Comparison of ENCODE assay signal across 13 cellular contexts in genomic region chr3:113054552-113054951, GRCh38.
DNase-seq lines count a peak whose midpoint lies in the region; ATAC-seq and TF ChIP-seq lines count a peak whose summit lies in the region.
"Had no signal": no experiment of that assay in that cellular context is flagged by ENCODE, and none has a peak within 500 bp of the region (broad histone marks: within the 10 kb centered on the region; RNA-seq: fewer than 3 reads in every experiment).

No MANE protein-coding gene starts in this region.

- no peak overlapping the region for H3K27ac Mint-ChIP-seq in naive thymus-derived CD4-positive, alpha-beta T cell
- no peak overlapping the region for H3K27ac Mint-ChIP-seq in stimulated activated naive CD8-positive, alpha-beta T cell treated with anti-CD3 and anti-CD28 coated beads, Interleukin-15, amount 100 ng/mL, for 72 hours
- H3K27ac Mint-ChIP-seq: activated CD4-positive, alpha-beta T cell treated with anti-CD3 and anti-CD28 coated beads, Interleukin-2, amount 10 ng/mL, durations not matched to agents 7 days and 5 days had no signal

- no peaks in the 10 kb centered on the region for H3K27me3 Mint-ChIP-seq in naive thymus-derived CD4-positive, alpha-beta T cell
- H3K27me3 Mint-ChIP-seq in stimulated activated naive CD8-positive, alpha-beta T cell treated with anti-CD3 and anti-CD28 coated beads, Interleukin-15, amount 100 ng/mL, for 72 hours: no peaks in the 10 kb centered on the region
- H3K27me3 Mint-ChIP-seq: activated CD4-positive, alpha-beta T cell treated with anti-CD3 and anti-CD28 coated beads, Interleukin-2, amount 10 ng/mL, durations not matched to agents 7 days and 5 days had no signal

- CTCF ChIA-PET in naive thymus-derived CD4-positive, alpha-beta T cell (lab: Charles Lee): interaction anchor here (1.3 kb wide), 1 partner anchor 234 kb away, joined by 3 read pairs; no protein-coding TSS in a partner anchor

- no peaks in the 10 kb centered on the region for H3K9me3 Mint-ChIP-seq in naive thymus-derived CD4-positive, alpha-beta T cell
- H3K9me3 Mint-ChIP-seq in stimulated activated naive CD8-positive, alpha-beta T cell treated with anti-CD3 and anti-CD28 coated beads, Interleukin-15, amount 100 ng/mL, for 72 hours: no peaks in the 10 kb centered on the region
- H3K9me3 Mint-ChIP-seq: activated CD4-positive, alpha-beta T cell treated with anti-CD3 and anti-CD28 coated beads, Interleukin-2, amount 10 ng/mL, durations not matched to agents 7 days and 5 days had no signal

- H3K4me1 ChIP-seq in naive thymus-derived CD4-positive, alpha-beta T cell (ENCODE audit: control insufficient read depth in 2 of 2, insufficient read depth in 2 of 2, low read length in 2 of 2): peaks cover 0 to 4% of the 10 kb centered on the region in 2 donors

- no peak overlapping the region for H3K4me3 Mint-ChIP-seq in naive thymus-derived CD4-positive, alpha-beta T cell
- H3K4me3 Mint-ChIP-seq in stimulated activated naive CD8-positive, alpha-beta T cell treated with anti-CD3 and anti-CD28 coated beads, Interleukin-15, amount 100 ng/mL, for 72 hours: no peak overlapping the region
- H3K4me3 Mint-ChIP-seq: activated CD4-positive, alpha-beta T cell treated with anti-CD3 and anti-CD28 coated beads, Interleukin-2, amount 10 ng/mL, durations not matched to agents 7 days and 5 days had no signal

- peak; percentile 15 for ATAC-seq in naive thymus-derived CD4-positive, alpha-beta T cell
- ATAC-seq in HG03521 (IDR thresholded peaks at IDR 0.05; ENCODE audit: unreplicated experiment): no peak
- no peak for ATAC-seq in stimulated activated naive CD8-positive, alpha-beta T cell treated with anti-CD3 and anti-CD28 coated beads, Interleukin-15, amount 100 ng/mL, for 72 hours

- intact Hi-C loops in naive thymus-derived CD4-positive, alpha-beta T cell (cut with micrococcal nuclease): loop anchor here in 1 of 2 donors (5.0 to 10.0 kb wide), 2 partner anchors 158 to 440 kb away; partner anchors contain the start of gene BOC

- H3K27ac ChIP-seq in naive thymus-derived CD4-positive, alpha-beta T cell (ENCODE audit: low read depth, low read length): no peak overlapping the region
- H3K27ac ChIP-seq: ascending aorta, KMS-11 had no signal

- no peak for TF ChIP-seq CTCF in choroid plexus epithelial cell (conservative IDR thresholded peaks at IDR 0.05; ENCODE audit: low read depth, low read length)

- no peaks in the 10 kb centered on the region for H3K27me3 ChIP-seq in naive thymus-derived CD4-positive, alpha-beta T cell (ENCODE audit: control insufficient read depth in 2 of 2, insufficient read depth in 2 of 2, low read length in 2 of 2)
- H3K27me3 ChIP-seq: ascending aorta, spleen had no signal

- H3K4me1 Mint-ChIP-seq in naive thymus-derived CD4-positive, alpha-beta T cell: peaks cover 0 to 18% (median 14%) of the 10 kb centered on the region in 7 donors
- H3K4me1 Mint-ChIP-seq in stimulated activated naive CD8-positive, alpha-beta T cell treated with anti-CD3 and anti-CD28 coated beads, Interleukin-15, amount 100 ng/mL, for 72 hours: no peaks in the 10 kb centered on the region

- no peaks in the 10 kb centered on the region for H3K36me3 ChIP-seq in naive thymus-derived CD4-positive, alpha-beta T cell (ENCODE audit: control insufficient read depth in 2 of 3, insufficient read depth in 3 of 3, low read length in 3 of 3)
- H3K36me3 ChIP-seq: ascending aorta had no signal

- POLR2A ChIA-PET in naive thymus-derived CD4-positive, alpha-beta T cell (lab: Charles Lee): no interaction called here

- no peaks in the 10 kb centered on the region for H3K9me3 ChIP-seq in naive thymus-derived CD4-positive, alpha-beta T cell (ENCODE audit: control insufficient read depth in 2 of 3, low read length in 3 of 3)
- H3K9me3 ChIP-seq: ascending aorta, spleen had no signal

- no peak overlapping the region for H3K4me3 ChIP-seq in choroid plexus epithelial cell (ENCODE audit: low read depth, low read length)
- H3K4me3 ChIP-seq in naive thymus-derived CD4-positive, alpha-beta T cell (ENCODE audit: low read length): no peak overlapping the region
- H3K4me3 ChIP-seq: ascending aorta, spleen had no signal

- peaks cover 0 to 14% (median 0%) of the 10 kb centered on the region in 5 donors for H3K36me3 Mint-ChIP-seq in naive thymus-derived CD4-positive, alpha-beta T cell

- peak; percentile 18 for DNase-seq in EL
- peak; percentile 72 for DNase-seq in NCI-H226
- peak; percentile 83 for DNase-seq in choroid plexus epithelial cell (ENCODE audit: low read depth)
- no peak for DNase-seq in naive thymus-derived CD4-positive, alpha-beta T cell
- DNase-seq in NK-92 (lab: John Stamatoyannopoulos, UW; ENCODE audit: unreplicated experiment): no peak
- no peak for DNase-seq in inferior parietal cortex (ENCODE audit: extremely low spot score)
- no peak for DNase-seq in stimulated activated naive CD8-positive, alpha-beta T cell treated with anti-CD3 and anti-CD28 coated beads, Interleukin-15, amount 100 ng/mL, for 72 hours
- DNase-seq: activated CD4-positive, alpha-beta T cell treated with anti-CD3 and anti-CD28 coated beads, Interleukin-2, amount 10 ng/mL, durations not matched to agents 7 days and 5 days; hippocampal formation; spleen had no signal

Comparison
In these comparisons a context has a peak if more than half of its experiments do, and no peak if none do; other contexts are left out.
1. DNase-seq: peak in EL (single experiment), NCI-H226 (single experiment) and choroid plexus epithelial cell (single experiment); none in naive thymus-derived CD4-positive, alpha-beta T cell (0 of 9), NK-92 (single experiment), inferior parietal cortex (single experiment) and stimulated activated naive CD8-positive, alpha-beta T cell treated with anti-CD3 and anti-CD28 coated beads, Interleukin-15, amount 100 ng/mL, for 72 hours (0 of 2).